In the genomic region with DNA sequence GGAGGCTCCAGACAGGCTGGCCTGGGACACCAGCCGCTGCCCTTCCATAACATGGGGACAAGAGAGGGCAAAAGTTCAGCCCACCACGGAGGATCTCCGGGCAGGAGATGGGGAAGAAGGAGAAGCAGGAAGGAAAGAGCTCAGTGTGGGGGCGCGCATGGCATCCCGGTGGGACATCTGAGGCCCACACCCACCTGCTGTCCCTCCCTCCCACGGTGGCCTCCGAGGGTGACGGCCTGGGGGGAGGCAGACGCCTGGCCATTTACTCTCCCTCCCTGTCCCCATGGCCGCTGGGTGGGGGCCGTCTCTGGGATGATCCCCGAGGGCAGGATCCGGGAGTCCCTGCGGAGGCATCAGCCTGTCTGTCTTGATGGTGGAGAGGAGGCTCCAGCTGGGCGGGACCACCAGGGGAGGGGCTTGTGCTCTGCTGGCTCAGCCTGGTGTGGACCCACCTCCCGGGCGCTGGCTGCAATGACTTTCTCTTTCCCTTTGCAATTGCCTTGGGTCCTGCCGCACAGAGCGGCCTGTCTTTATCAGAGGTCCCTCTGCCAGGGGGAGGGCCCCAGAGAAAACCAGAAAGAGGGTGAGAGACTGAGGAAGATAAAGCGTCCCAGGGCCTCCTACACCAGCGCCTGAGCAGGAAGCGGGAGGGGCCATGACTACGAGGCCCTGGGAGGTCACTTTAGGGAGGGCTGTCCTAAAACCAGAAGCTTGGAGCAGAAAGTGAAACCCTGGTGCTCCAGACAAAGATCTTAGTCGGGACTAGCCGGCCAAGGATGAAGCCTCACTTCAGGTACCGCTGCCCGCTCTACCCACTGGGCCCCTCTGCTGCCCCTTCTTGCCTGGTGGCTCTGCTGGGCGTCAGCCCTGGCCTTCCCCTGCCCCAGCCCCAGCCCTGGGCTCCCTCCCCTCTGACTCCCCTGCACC, we compare ENCODE assay signal across 8 cellular contexts. TPM values are rescaled to one million over a fixed set of nuclear protein-coding genes. Genes with fewer than 3 reads are reported as not detected.
DNase-seq lines count a peak whose midpoint lies in the region; ATAC-seq and TF ChIP-seq lines count a peak whose summit lies in the region.
"Not testable (repeated sequence)": the region's sequence is repeated elsewhere in the genome, so short reads cannot be mapped to it uniquely, and the experiment has no call there.

Gene APOBEC3G, plus strand, starts transcription at position 690 of the 927 bp plus-strand sequence. Its CDS starts 87 bp downstream, at position 777.

- intact Hi-C loops in natural killer cell (cut with micrococcal nuclease), result loop anchor here (1.0 kb wide), 1 partner anchor 38 kb away; no protein-coding TSS in a partner anchor

- peak within 1 kb of the TSS; percentile 94 for H3K4me3 Mint-ChIP-seq in activated naive CD8-positive, alpha-beta T cell treated with anti-CD3 and anti-CD28 coated beads, Interleukin-2, amount 50 U/mL, for 24 hours
- peak within 1 kb of the TSS; percentile 99 for H3K4me3 Mint-ChIP-seq in natural killer cell

- DNase-seq in GM03348 (ENCODE audit: low spot score), result peak; percentile 45
- DNase-seq in T-helper 2 cell, result peak in 4 of 5 experiments; percentile 14 to 82 (median 58)
- DNase-seq in activated naive CD8-positive, alpha-beta T cell treated with anti-CD3 and anti-CD28 coated beads, Interleukin-2, amount 50 U/mL, for 24 hours, result peak; percentile 63
- not testable (repeated sequence) for DNase-seq in glomerular endothelial cell (ENCODE audit: extremely low read depth, low read depth, low spot score); suprapubic skin (ENCODE audit: low spot score in 2 of 2)
- peak; percentile 61 for DNase-seq in natural killer cell

- H3K4me3 ChIP-seq in suprapubic skin, result peak within 1 kb of the TSS; percentile 57

- not testable (repeated sequence) for H3K9me3 ChIP-seq in suprapubic skin

- peaks cover 32% of the 10 kb centered on the region for H3K36me3 Mint-ChIP-seq in activated naive CD8-positive, alpha-beta T cell treated with anti-CD3 and anti-CD28 coated beads, Interleukin-2, amount 50 U/mL, for 24 hours (ENCODE audit: low read depth)
- not testable (repeated sequence) for H3K36me3 Mint-ChIP-seq in natural killer cell

- peaks cover 68% of the 10 kb centered on the region for H3K4me1 Mint-ChIP-seq in activated naive CD8-positive, alpha-beta T cell treated with anti-CD3 and anti-CD28 coated beads, Interleukin-2, amount 50 U/mL, for 24 hours
- H3K4me1 Mint-ChIP-seq in natural killer cell, result peaks cover 54 to 70% of the 10 kb centered on the region in 2 donors

- H3K9me3 Mint-ChIP-seq in activated naive CD8-positive, alpha-beta T cell treated with anti-CD3 and anti-CD28 coated beads, Interleukin-2, amount 50 U/mL, for 24 hours; natural killer cell: not testable (repeated sequence)

- H3K4me1 ChIP-seq in suprapubic skin, result peaks cover 13% of the 10 kb centered on the region

- not testable (repeated sequence) for H3K27me3 ChIP-seq in suprapubic skin

- 10% methylated on average over 5 of the region's 29 CpGs for WGBS in suprapubic skin

- H3K27ac Mint-ChIP-seq in activated naive CD8-positive, alpha-beta T cell treated with anti-CD3 and anti-CD28 coated beads, Interleukin-2, amount 50 U/mL, for 24 hours, result peak within 1 kb of the TSS; percentile 93
- H3K27ac Mint-ChIP-seq in natural killer cell, result peak within 1 kb of the TSS; percentile 98 to 99

- TF ChIP-seq POLR2A in suprapubic skin (IDR thresholded peaks at IDR 0.05), result peak in 1 of 2 donors; percentile 19

- TF ChIP-seq EP300 in suprapubic skin (IDR thresholded peaks at IDR 0.05), result not testable (repeated sequence)

- H3K27ac ChIP-seq in suprapubic skin, result peak within 1 kb of the TSS; percentile 44

- not testable (repeated sequence) for H3K36me3 ChIP-seq in suprapubic skin

- TF ChIP-seq CTCF in natural killer cell (IDR thresholded peaks at IDR 0.05); suprapubic skin (IDR thresholded peaks at IDR 0.05): not testable (repeated sequence)

- H3K27me3 Mint-ChIP-seq in activated naive CD8-positive, alpha-beta T cell treated with anti-CD3 and anti-CD28 coated beads, Interleukin-2, amount 50 U/mL, for 24 hours; natural killer cell (ENCODE audit: low read depth in 2 of 2): not testable (repeated sequence)

- ATAC-seq in GM21576 (IDR thresholded peaks at IDR 0.05; ENCODE audit: unreplicated experiment) (peak; percentile 76), HG03571 (IDR thresholded peaks at IDR 0.05; ENCODE audit: unreplicated experiment) (peak; percentile 55), natural killer cell (peak; percentile 77 to 91 (median 81))
- ATAC-seq in activated naive CD8-positive, alpha-beta T cell treated with anti-CD3 and anti-CD28 coated beads, Interleukin-2, amount 50 U/mL, for 24 hours, result peak; percentile 98

RNA-seq across cellular contexts. Expression of gene APOBEC3G, which starts in this region (rescaled TPM):
- total RNA-seq in glomerular endothelial cell (7.5 and 10.2 TPM in 2 replicates), natural killer cell (100 to 1,000 TPM; 168 to 308 (median 237) TPM), suprapubic skin (1 to 10 TPM in 2 of 4 donors, under 1 TPM in 2; 0.45 to 5.2 (median 1.5) TPM)

Comparison
In these comparisons a context has a peak if more than half of its experiments do, and no peak if none do; other contexts are left out.
1. RNA of gene APOBEC3G (total RNA-seq): 168 to 308 TPM in natural killer cell; 7.5 to 10.2 TPM in glomerular endothelial cell and 0.45 to 5.2 TPM in suprapubic skin; every median in the first group is over 10 times any median in the second.
2. Peak in every context shown above with its lines, with median percentiles within 50 percentile points of each other: ATAC-seq.